15 cellular contexts compared by ENCODE assay signal in the genomic region with DNA sequence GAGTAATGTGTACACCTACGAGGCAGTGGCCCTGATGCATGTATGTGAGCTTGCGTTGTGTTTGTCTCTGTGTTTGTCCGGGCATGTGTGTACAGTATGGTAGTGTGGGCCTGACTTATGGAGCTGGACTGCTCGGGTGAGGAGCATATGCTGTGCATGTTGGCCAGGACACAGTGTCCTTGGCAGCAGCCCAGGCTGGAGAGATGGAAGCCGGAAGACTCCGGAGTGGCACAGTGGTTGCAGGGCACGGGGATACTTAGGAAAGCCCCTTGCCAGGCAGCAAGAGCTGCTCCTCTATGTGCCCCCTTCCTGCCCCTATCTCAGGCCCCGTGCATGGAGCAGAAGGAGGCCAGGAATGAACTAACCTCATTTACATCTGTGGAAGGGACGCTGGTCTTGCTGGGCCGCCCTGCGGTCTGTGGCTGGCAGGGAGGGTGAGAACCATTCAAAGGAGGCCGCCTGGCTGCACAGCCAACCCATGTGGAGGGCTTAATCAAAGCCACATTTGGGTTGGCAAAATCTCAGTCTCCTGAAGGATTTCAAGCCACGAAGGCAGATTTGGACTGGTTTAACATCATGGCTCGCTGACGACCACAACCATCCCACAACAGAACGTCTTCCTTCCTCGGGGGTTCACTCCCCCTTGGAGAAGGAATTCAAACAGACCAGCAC. TPM values are rescaled to one million over a fixed set of nuclear protein-coding genes. Genes with fewer than 3 reads are reported as not detected.
DNase-seq lines count a peak whose midpoint lies in the region; ATAC-seq, FAIRE-seq and TF ChIP-seq lines count a peak whose summit lies in the region.
"Had no signal": no experiment of that assay in that cellular context is flagged by ENCODE, and none has a peak within 500 bp of the region (broad histone marks: within the 10 kb centered on the region; RNA-seq: fewer than 3 reads in every experiment).

No MANE protein-coding gene starts in this region.

- peak; percentile 27 for DNase-seq in astrocyte (ENCODE audit: low read depth)
- peak; percentile 30 for DNase-seq in fibroblast of villous mesenchyme (ENCODE audit: low read depth)
- peak; percentile 61 for DNase-seq in occipital lobe (lab: John Stamatoyannopoulos, UW)
- no peak for DNase-seq in upper lobe of right lung
- DNase-seq in effector CD8-positive, alpha-beta T cell (lab: John Stamatoyannopoulos, UW): no peak
- DNase-seq in activated CD4-positive, alpha-beta T cell treated with anti-CD3 and anti-CD28 coated beads, Interleukin-2, amount 10 ng/mL, durations not matched to agents 24 days and 14 days: no peak
- DNase-seq in SW480 (ENCODE audit: low spot score): no peak
- DNase-seq: activated naive CD8-positive, alpha-beta T cell treated with anti-CD3 and anti-CD28 coated beads, Interleukin-2, amount 10 ng/mL, durations not matched to agents 7 days and 5 days; effector memory CD8-positive, alpha-beta T cell; NCI-H526; SHP77 had no signal

- no peak overlapping the region for H3K27ac ChIP-seq in astrocyte (ENCODE audit: low read depth, low read length)
- no peak overlapping the region for H3K27ac ChIP-seq in upper lobe of right lung

- H3K27me3 Mint-ChIP-seq in astrocyte (ENCODE audit: low read depth, unreplicated experiment): peaks cover 6% of the 10 kb centered on the region
- H3K27me3 Mint-ChIP-seq in activated CD4-positive, alpha-beta T cell treated with anti-CD3 and anti-CD28 coated beads, Interleukin-2, amount 10 ng/mL, durations not matched to agents 24 days and 14 days: no peaks in the 10 kb centered on the region
- H3K27me3 Mint-ChIP-seq: effector memory CD8-positive, alpha-beta T cell had no signal

- H3K79me2 ChIP-seq in astrocyte (ENCODE audit: insufficient read depth, low read length): no peaks in the 10 kb centered on the region

- H3K4me3 ChIP-seq in astrocyte (ENCODE audit: insufficient read depth, low read depth, low read length) (no peak overlapping the region), fibroblast of villous mesenchyme (ENCODE audit: low read depth, low read length) (no peak overlapping the region), upper lobe of right lung (no peak overlapping the region)

- no peak for TF ChIP-seq CTCF in astrocyte (IDR thresholded peaks at IDR 0.05; ENCODE audit: insufficient read depth, low read depth, low read length)
- TF ChIP-seq CTCF in fibroblast of villous mesenchyme (IDR thresholded peaks at IDR 0.05; ENCODE audit: insufficient read depth, low read depth, low read length): no peak
- TF ChIP-seq CTCF in upper lobe of right lung (IDR thresholded peaks at IDR 0.05): no peak

- H3K4me1 ChIP-seq in astrocyte (ENCODE audit: insufficient read depth, low read length) (no peaks in the 10 kb centered on the region), upper lobe of right lung (no peaks in the 10 kb centered on the region)

- no peak for FAIRE-seq in astrocyte (lab: Jason Lieb, UNC)
- FAIRE-seq: D721Med, H1 had no signal

- H3K27me3 ChIP-seq in astrocyte (ENCODE audit: insufficient read depth, low read length) (no peaks in the 10 kb centered on the region), upper lobe of right lung (no peaks in the 10 kb centered on the region)

- H3K9ac ChIP-seq in astrocyte (ENCODE audit: low read length): no peak overlapping the region

- H3K36me3 Mint-ChIP-seq in astrocyte (ENCODE audit: low read depth, unreplicated experiment): peaks cover 2% of the 10 kb centered on the region
- H3K36me3 Mint-ChIP-seq in activated CD4-positive, alpha-beta T cell treated with anti-CD3 and anti-CD28 coated beads, Interleukin-2, amount 10 ng/mL, durations not matched to agents 24 days and 14 days (ENCODE audit: low read depth): no peaks in the 10 kb centered on the region
- H3K36me3 Mint-ChIP-seq: activated naive CD8-positive, alpha-beta T cell treated with anti-CD3 and anti-CD28 coated beads, Interleukin-2, amount 10 ng/mL, durations not matched to agents 7 days and 5 days had no signal

- no peak overlapping the region for H3K27ac Mint-ChIP-seq in astrocyte (ENCODE audit: unreplicated experiment)
- no peak overlapping the region for H3K27ac Mint-ChIP-seq in activated CD4-positive, alpha-beta T cell treated with anti-CD3 and anti-CD28 coated beads, Interleukin-2, amount 10 ng/mL, durations not matched to agents 24 days and 14 days
- H3K27ac Mint-ChIP-seq: activated naive CD8-positive, alpha-beta T cell treated with anti-CD3 and anti-CD28 coated beads, Interleukin-2, amount 10 ng/mL, durations not matched to agents 7 days and 5 days; effector memory CD8-positive, alpha-beta T cell had no signal

- H3K9me3 ChIP-seq in astrocyte (ENCODE audit: insufficient read depth, low read depth, low read length) (no peaks in the 10 kb centered on the region), upper lobe of right lung (no peaks in the 10 kb centered on the region)

- H2AFZ ChIP-seq in astrocyte (ENCODE audit: low read depth, low read length): no peak overlapping the region

- no peak overlapping the region for H3K4me3 Mint-ChIP-seq in astrocyte (ENCODE audit: unreplicated experiment)
- no peak overlapping the region for H3K4me3 Mint-ChIP-seq in activated CD4-positive, alpha-beta T cell treated with anti-CD3 and anti-CD28 coated beads, Interleukin-2, amount 10 ng/mL, durations not matched to agents 24 days and 14 days
- H3K4me3 Mint-ChIP-seq: activated naive CD8-positive, alpha-beta T cell treated with anti-CD3 and anti-CD28 coated beads, Interleukin-2, amount 10 ng/mL, durations not matched to agents 7 days and 5 days; effector memory CD8-positive, alpha-beta T cell had no signal

- H4K20me1 ChIP-seq in astrocyte (ENCODE audit: insufficient read depth, low read length): no peaks in the 10 kb centered on the region

- H3K9me3 Mint-ChIP-seq in astrocyte (ENCODE audit: unreplicated experiment): peaks cover 4% of the 10 kb centered on the region
- H3K9me3 Mint-ChIP-seq in activated CD4-positive, alpha-beta T cell treated with anti-CD3 and anti-CD28 coated beads, Interleukin-2, amount 10 ng/mL, durations not matched to agents 24 days and 14 days: no peaks in the 10 kb centered on the region
- H3K9me3 Mint-ChIP-seq: activated naive CD8-positive, alpha-beta T cell treated with anti-CD3 and anti-CD28 coated beads, Interleukin-2, amount 10 ng/mL, durations not matched to agents 7 days and 5 days; effector memory CD8-positive, alpha-beta T cell had no signal

- ATAC-seq in upper lobe of right lung (peak; percentile 41), GM21447 (IDR thresholded peaks at IDR 0.05; ENCODE audit: unreplicated experiment) (no peak)
- ATAC-seq: effector memory CD8-positive, alpha-beta T cell had no signal

- H3K4me1 Mint-ChIP-seq in astrocyte (ENCODE audit: low read depth, unreplicated experiment): peaks cover 2% of the 10 kb centered on the region
- no peaks in the 10 kb centered on the region for H3K4me1 Mint-ChIP-seq in activated CD4-positive, alpha-beta T cell treated with anti-CD3 and anti-CD28 coated beads, Interleukin-2, amount 10 ng/mL, durations not matched to agents 24 days and 14 days
- H3K4me1 Mint-ChIP-seq: activated naive CD8-positive, alpha-beta T cell treated with anti-CD3 and anti-CD28 coated beads, Interleukin-2, amount 10 ng/mL, durations not matched to agents 7 days and 5 days had no signal

- H3K36me3 ChIP-seq in astrocyte (ENCODE audit: insufficient read depth, low read length) (no peaks in the 10 kb centered on the region), upper lobe of right lung (peaks cover 20% of the 10 kb centered on the region)

- no peak overlapping the region for H3K4me2 ChIP-seq in astrocyte (ENCODE audit: low read length)

- intact Hi-C loops in upper lobe of right lung (cut with DNase I): no loop called here
- intact Hi-C loops in activated CD4-positive, alpha-beta T cell treated with anti-CD3 and anti-CD28 coated beads, Interleukin-2, amount 10 ng/mL, durations not matched to agents 24 days and 14 days (cut with micrococcal nuclease): no loop called here

RNA-seq across cellular contexts. Expression of gene RCVRN, which starts 32.2 kb away (rescaled TPM):
- total RNA-seq in astrocyte (not detected in 2 replicates), fibroblast of villous mesenchyme (not detected in 2 replicates), occipital lobe (0.16 TPM), upper lobe of right lung (0.17 TPM)
- total RNA-seq in activated CD4-positive, alpha-beta T cell treated with anti-CD3 and anti-CD28 coated beads, Interleukin-2, amount 10 ng/mL, durations not matched to agents 24 days and 14 days: not detected in 2 replicates
- total RNA-seq: activated naive CD8-positive, alpha-beta T cell treated with anti-CD3 and anti-CD28 coated beads, Interleukin-2, amount 10 ng/mL, durations not matched to agents 7 days and 5 days; H1; HT1080 had no signal

Comparison
In these comparisons a context has a peak if more than half of its experiments do, and no peak if none do; other contexts are left out.
1. DNase-seq: peak in astrocyte (single experiment), fibroblast of villous mesenchyme (single experiment) and occipital lobe (single experiment); none in upper lobe of right lung (single experiment), effector CD8-positive, alpha-beta T cell (single experiment), activated CD4-positive, alpha-beta T cell treated with anti-CD3 and anti-CD28 coated beads, Interleukin-2, amount 10 ng/mL, durations not matched to agents 24 days and 14 days (single experiment) and SW480 (single experiment).